20 cellular contexts compared by ENCODE assay signal in genomic region chr1:33683913-33684312, GRCh38.
DNase-seq lines count a peak whose midpoint lies in the region; ATAC-seq and TF ChIP-seq lines count a peak whose summit lies in the region.
"Had no signal": no experiment of that assay in that cellular context is flagged by ENCODE, and none has a peak within 500 bp of the region (broad histone marks: within the 10 kb centered on the region; RNA-seq: fewer than 3 reads in every experiment).

No MANE protein-coding gene starts in this region.

- POLR2A ChIA-PET in A673 (lab: Charles Lee; ENCODE audit: low non-redundant PET), result no interaction called here

- no peaks in the 10 kb centered on the region for H3K9me3 ChIP-seq in A673 (ENCODE audit: low read depth, low read length, poor library complexity, severe bottlenecking)
- H3K9me3 ChIP-seq: A549, breast epithelium, HAP-1 had no signal

- TF ChIP-seq CTCF in astrocyte of the spinal cord (IDR thresholded peaks at IDR 0.05; ENCODE audit: low read depth, low read length) (no peak), A673 (conservative IDR thresholded peaks at IDR 0.05; ENCODE audit: low read depth, low read length) (no peak)

- no peak overlapping the region for H3K27ac ChIP-seq in A673 (ENCODE audit: low read depth, low read length, poor library complexity, severe bottlenecking)
- H3K27ac ChIP-seq: A549, breast epithelium had no signal

- H3K36me3 ChIP-seq in A673 (ENCODE audit: insufficient read depth, low read length, poor library complexity, severe bottlenecking), result no peaks in the 10 kb centered on the region
- H3K36me3 ChIP-seq: breast epithelium, HAP-1 had no signal

- no peaks in the 10 kb centered on the region for H3K4me1 ChIP-seq in A673 (ENCODE audit: insufficient read depth, low read length, poor library complexity, severe bottlenecking)
- H3K4me1 ChIP-seq: A549, breast epithelium, HAP-1 had no signal

- no peak overlapping the region for H3K4me3 ChIP-seq in astrocyte of the spinal cord (ENCODE audit: low read depth, low read length)
- no peak overlapping the region for H3K4me3 ChIP-seq in A673 (ENCODE audit: low read depth, low read length, poor library complexity, severe bottlenecking)
- H3K4me3 ChIP-seq: A549, breast epithelium, HAP-1 had no signal

- CTCF ChIA-PET in A673 (lab: Charles Lee), result no interaction called here

- peak; percentile 73 for ATAC-seq in Right ventricle myocardium superior (ENCODE audit: poor library complexity)
- ATAC-seq in esophagus mucosa, result no peak
- ATAC-seq: A549; activated CD8-positive, alpha-beta T cell treated with anti-CD3 and anti-CD28 coated beads for 36 hours; activated T-cell treated with anti-CD3 and anti-CD28 coated beads, Interleukin-2, amount 50 U/mL, for 4 hours; stimulated activated naive B cell treated with anti-CD40 and anti-IgM and Interleukin-4, amounts not matched to agents 10 μg/mL and 1 μg/mL and 100 μg/mL, for 72 hours had no signal

- H3K27me3 ChIP-seq in A673 (replicated peaks; ENCODE audit: insufficient read depth, low read depth, low read length, poor library complexity), result peaks cover 9% of the 10 kb centered on the region
- H3K27me3 ChIP-seq: breast epithelium had no signal

- BruUV-seq in A673 (replicated peaks; lab: Mats Ljungman, UMichigan), result no TSS peak

- in situ Hi-C loops in astrocyte of the spinal cord (cut with HindIII; ENCODE audit: low sequenced_read_pairs), result no loop called here

- peak; percentile 42 for DNase-seq in Right ventricle myocardium superior
- no peak for DNase-seq in cardiac septum (ENCODE audit: low spot score)
- DNase-seq in astrocyte of the spinal cord (ENCODE audit: low read depth, low spot score), result peak; percentile 68
- DNase-seq in iPS-NIHi7 (ENCODE audit: extremely low spot score), result peak; percentile 22
- peak; percentile 49 for DNase-seq in superior temporal gyrus (ENCODE audit: extremely low spot score)
- no peak for DNase-seq in A673 (ENCODE audit: low spot score)
- no peak for DNase-seq in KG1 (lab: John Stamatoyannopoulos, UW)
- DNase-seq: activated CD8-positive, alpha-beta T cell treated with anti-CD3 and anti-CD28 coated beads for 36 hours; activated T-cell treated with anti-CD3 and anti-CD28 coated beads, Interleukin-2, amount 50 U/mL, for 4 hours; dermis blood vessel endothelial cell; erythroblast; mesendoderm; SHP77 treated with DMSO at 0.1 percent for 48 hours; stimulated activated CD4-positive, alpha-beta T cell treated with anti-CD3 and anti-CD28 coated beads, Interleukin-15, amount 100 ng/mL, for 24 hours; stimulated activated naive B cell treated with anti-CD40 and anti-IgM and Interleukin-4, amounts not matched to agents 10 μg/mL and 1 μg/mL and 100 μg/mL, for 72 hours; trophoblast cell had no signal

- intact Hi-C loops in Right ventricle myocardium superior (cut with DNase I), result no loop called here
- intact Hi-C loops in cardiac septum (cut with DNase I), result no loop called here
- intact Hi-C loops in A673 (cut with micrococcal nuclease; ENCODE audit: unreplicated experiment), result no loop called here

Comparison
In these comparisons a context has a peak if more than half of its experiments do, and no peak if none do; other contexts are left out.
1. DNase-seq: peak in Right ventricle myocardium superior (single experiment), astrocyte of the spinal cord (single experiment), iPS-NIHi7 (single experiment) and superior temporal gyrus (single experiment); none in cardiac septum (single experiment), A673 (single experiment) and KG1 (single experiment).